In genomic region chr17:81335388-81336157, GRCh38 we compare ENCODE assay signal across 24 cellular contexts. TPM values are rescaled to one million over a fixed set of nuclear protein-coding genes. Genes with fewer than 3 reads are reported as not detected.
A peak's percentile ranks its signal among the peaks of the same experiment; 100 is the strongest.
DNase-seq lines count a peak whose midpoint lies in the region; ATAC-seq, FAIRE-seq and TF ChIP-seq lines count a peak whose summit lies in the region.
"Had no signal": no experiment of that assay in that cellular context is flagged by ENCODE, and none has a peak within 500 bp of the region (broad histone marks: within the 10 kb centered on the region; RNA-seq: fewer than 3 reads in every experiment).

No MANE protein-coding gene starts in this region.

- H3K36me3 Mint-ChIP-seq in activated CD4-positive, alpha-beta T cell treated with anti-CD3 and anti-CD28 coated beads, Interleukin-2, amount 10 ng/mL, durations not matched to agents 24 days and 14 days (ENCODE audit: low read depth): no peaks in the 10 kb centered on the region
- no peaks in the 10 kb centered on the region for H3K36me3 Mint-ChIP-seq in CD8-positive, alpha-beta T cell
- H3K36me3 Mint-ChIP-seq: activated naive CD4-positive, alpha-beta T cell treated with anti-CD3 and anti-CD28 coated beads, Interleukin-2, amount 50 U/mL, for 72 hours had no signal

- H3K27ac ChIP-seq in colonic mucosa: peak overlapping the region; percentile 9
- peak overlapping the region in 3 of 4 donors; percentile 12 to 55 (median 42) for H3K27ac ChIP-seq in pancreas
- no peak overlapping the region for H3K27ac ChIP-seq in CD8-positive, alpha-beta T cell (ENCODE audit: low read depth, low read length)
- H3K27ac ChIP-seq: skin epidermis had no signal

- H3K36me3 ChIP-seq in colonic mucosa: no peaks in the 10 kb centered on the region
- H3K36me3 ChIP-seq in pancreas: no peaks in the 10 kb centered on the region
- H3K36me3 ChIP-seq in CD8-positive, alpha-beta T cell (ENCODE audit: insufficient read depth, low read length): no peaks in the 10 kb centered on the region

- POLR2A ChIA-PET in CD8-positive, alpha-beta T cell (lab: Charles Lee): no interaction called here

- H3K4me1 ChIP-seq in colonic mucosa (peaks cover 30% of the 10 kb centered on the region), pancreas (peaks cover 26 to 48% (median 32%) of the 10 kb centered on the region in 3 donors)
- no peaks in the 10 kb centered on the region for H3K4me1 ChIP-seq in CD8-positive, alpha-beta T cell (ENCODE audit: insufficient read depth, low read length)

- intact Hi-C loops in colonic mucosa (cut with DNase I) (no loop called here), pancreas (cut with DNase I) (no loop called here)
- intact Hi-C loops in activated CD4-positive, alpha-beta T cell treated with anti-CD3 and anti-CD28 coated beads, Interleukin-2, amount 10 ng/mL, durations not matched to agents 24 days and 14 days (cut with micrococcal nuclease): no loop called here
- intact Hi-C loops in CD8-positive, alpha-beta T cell (cut with DNase I, micrococcal nuclease): no loop called here

- DNase-seq in DMS53 (lab: John Stamatoyannopoulos, UW): peak; percentile 83
- DNase-seq in LoVo (ENCODE audit: low spot score): peak; percentile 73
- peak; percentile 83 for DNase-seq in colonic mucosa
- DNase-seq in pancreas: peak in 3 of 6 donors; percentile 51 to 75 (median 60)
- DNase-seq in activated CD4-positive, alpha-beta T cell treated with anti-CD3 and anti-CD28 coated beads, Interleukin-2, amount 10 ng/mL, durations not matched to agents 24 days and 14 days: no peak
- no peak for DNase-seq in CD8-positive, alpha-beta T cell
- DNase-seq: activated CD4-positive, alpha-beta T cell treated with anti-CD3 and anti-CD28 coated beads for 36 hours; GOT3; Karpas-422; NCI-H1092; NCI-H2081; NCI-H524 treated with DMSO at 0.1 percent for 48 hours; SHP77; stimulated activated CD4-positive, alpha-beta T cell treated with anti-CD3 and anti-CD28 coated beads, Interleukin-4, amount 100 ng/mL, for 1 hour; stimulated activated naive CD8-positive, alpha-beta T cell treated with anti-CD3 and anti-CD28 coated beads, Interleukin-15, amount 100 ng/mL, for 72 hours; SW 1271 had no signal

- no peak overlapping the region for H3K9ac ChIP-seq in colonic mucosa (ENCODE audit: low read depth in 2 of 2, low read length in 2 of 2)

- no peak for TF ChIP-seq CTCF in colonic mucosa (IDR thresholded peaks at IDR 0.05)
- TF ChIP-seq CTCF in pancreas (IDR thresholded peaks at IDR 0.05): no peak
- TF ChIP-seq CTCF in CD8-positive, alpha-beta T cell (IDR thresholded peaks at IDR 0.05): no peak

- H3K4me3 Mint-ChIP-seq in activated CD4-positive, alpha-beta T cell treated with anti-CD3 and anti-CD28 coated beads, Interleukin-2, amount 10 ng/mL, durations not matched to agents 24 days and 14 days: no peak overlapping the region
- no peak overlapping the region for H3K4me3 Mint-ChIP-seq in CD8-positive, alpha-beta T cell
- H3K4me3 Mint-ChIP-seq: activated CD4-positive, alpha-beta T cell treated with anti-CD3 and anti-CD28 coated beads for 36 hours; stimulated activated naive CD8-positive, alpha-beta T cell treated with anti-CD3 and anti-CD28 coated beads, Interleukin-15, amount 100 ng/mL, for 72 hours had no signal

- peaks cover 13% of the 10 kb centered on the region for H3K27me3 Mint-ChIP-seq in activated CD4-positive, alpha-beta T cell treated with anti-CD3 and anti-CD28 coated beads, Interleukin-2, amount 10 ng/mL, durations not matched to agents 24 days and 14 days
- H3K27me3 Mint-ChIP-seq in CD8-positive, alpha-beta T cell (ENCODE audit: low read depth): peaks cover 26% of the 10 kb centered on the region

- H3K27ac Mint-ChIP-seq in activated CD4-positive, alpha-beta T cell treated with anti-CD3 and anti-CD28 coated beads, Interleukin-2, amount 10 ng/mL, durations not matched to agents 24 days and 14 days: no peak overlapping the region
- no peak overlapping the region for H3K27ac Mint-ChIP-seq in CD8-positive, alpha-beta T cell
- H3K27ac Mint-ChIP-seq: activated CD4-positive, alpha-beta T cell treated with anti-CD3 and anti-CD28 coated beads for 36 hours; activated naive CD4-positive, alpha-beta T cell treated with anti-CD3 and anti-CD28 coated beads, Interleukin-2, amount 50 U/mL, for 72 hours; stimulated activated naive CD8-positive, alpha-beta T cell treated with anti-CD3 and anti-CD28 coated beads, Interleukin-15, amount 100 ng/mL, for 72 hours had no signal

- no peaks in the 10 kb centered on the region for H3K9me3 Mint-ChIP-seq in activated CD4-positive, alpha-beta T cell treated with anti-CD3 and anti-CD28 coated beads, Interleukin-2, amount 10 ng/mL, durations not matched to agents 24 days and 14 days
- H3K9me3 Mint-ChIP-seq in CD8-positive, alpha-beta T cell: no peaks in the 10 kb centered on the region
- H3K9me3 Mint-ChIP-seq: activated naive CD4-positive, alpha-beta T cell treated with anti-CD3 and anti-CD28 coated beads, Interleukin-2, amount 50 U/mL, for 72 hours; stimulated activated naive CD8-positive, alpha-beta T cell treated with anti-CD3 and anti-CD28 coated beads, Interleukin-15, amount 100 ng/mL, for 72 hours had no signal

- no peaks in the 10 kb centered on the region for H3K9me3 ChIP-seq in colonic mucosa
- H3K9me3 ChIP-seq in pancreas: no peaks in the 10 kb centered on the region
- H3K9me3 ChIP-seq in CD8-positive, alpha-beta T cell (ENCODE audit: low read length): no peaks in the 10 kb centered on the region
- H3K9me3 ChIP-seq: psoas muscle had no signal

- ATAC-seq in pancreas (peak in 1 of 4 donors; percentile 2), GM19395 (IDR thresholded peaks at IDR 0.05; ENCODE audit: unreplicated experiment) (no peak)
- ATAC-seq in CD8-positive, alpha-beta T cell: no peak
- no peak for ATAC-seq in activated CD4-positive, CD25-positive, alpha-beta regulatory T cell treated with anti-CD3 and anti-CD28 coated beads, Interleukin-2, amount 50 U/mL, for 24 hours
- ATAC-seq: activated CD4-positive, alpha-beta T cell treated with anti-CD3 and anti-CD28 coated beads for 36 hours; activated naive CD4-positive, alpha-beta T cell treated with anti-CD3 and anti-CD28 coated beads, Interleukin-2, amount 50 U/mL, for 72 hours; stimulated activated naive CD8-positive, alpha-beta T cell treated with anti-CD3 and anti-CD28 coated beads, Interleukin-15, amount 100 ng/mL, for 72 hours had no signal

- FAIRE-seq in pancreas (lab: Jason Lieb, UNC): no peak
- FAIRE-seq: G401.6, HTR-8/SVneo, TTC549 had no signal

- H3K4me3 ChIP-seq in colonic mucosa: no peak overlapping the region
- no peak overlapping the region for H3K4me3 ChIP-seq in pancreas
- no peak overlapping the region for H3K4me3 ChIP-seq in CD8-positive, alpha-beta T cell (ENCODE audit: low read depth, low read length)
- H3K4me3 ChIP-seq: psoas muscle, skin epidermis had no signal

- no peaks in the 10 kb centered on the region for H3K4me1 Mint-ChIP-seq in activated CD4-positive, alpha-beta T cell treated with anti-CD3 and anti-CD28 coated beads, Interleukin-2, amount 10 ng/mL, durations not matched to agents 24 days and 14 days
- no peaks in the 10 kb centered on the region for H3K4me1 Mint-ChIP-seq in CD8-positive, alpha-beta T cell (ENCODE audit: low read depth)
- H3K4me1 Mint-ChIP-seq: activated CD4-positive, alpha-beta T cell treated with anti-CD3 and anti-CD28 coated beads for 36 hours; stimulated activated naive CD8-positive, alpha-beta T cell treated with anti-CD3 and anti-CD28 coated beads, Interleukin-15, amount 100 ng/mL, for 72 hours had no signal

- 74 to 75% methylated on average over 12 of the region's 12 CpGs for WGBS in pancreas, 2 donors

- CTCF ChIA-PET in CD8-positive, alpha-beta T cell (lab: Charles Lee): no interaction called here

- H3K27me3 ChIP-seq in colonic mucosa (no peaks in the 10 kb centered on the region), pancreas (no peaks in the 10 kb centered on the region)
- H3K27me3 ChIP-seq in CD8-positive, alpha-beta T cell (ENCODE audit: insufficient read depth, low read length): peaks cover under 1% of the 10 kb centered on the region

RNA-seq across cellular contexts. Expression of gene SLC38A10, which starts 40.5 kb away (rescaled TPM):
- total RNA-seq in colonic mucosa (100 to 1,000 TPM in 1 of 2 donors, 10 to 100 TPM in 1; 67.5 to 139 TPM), pancreas (100 to 1,000 TPM in 1 of 6 donors, 10 to 100 TPM in 5; 72.8 to 119 (median 95.7) TPM)
- 100 to 1,000 TPM; 138 to 190 TPM for polyA plus RNA-seq in pancreas
- 98.0 and 105 TPM in 2 replicates for total RNA-seq in activated CD4-positive, alpha-beta T cell treated with anti-CD3 and anti-CD28 coated beads, Interleukin-2, amount 10 ng/mL, durations not matched to agents 24 days and 14 days
- total RNA-seq in CD8-positive, alpha-beta T cell: 10 to 100 TPM; 16.1 to 17.4 TPM

RNA-seq across cellular contexts. Expression of gene BAHCC1, which starts 59.7 kb away (rescaled TPM):
- total RNA-seq in colonic mucosa (10 to 100 TPM; 12.5 to 26.3 TPM), pancreas (10 to 100 TPM in 2 of 6 donors, 1 to 10 TPM in 4; 8.0 to 11.5 (median 9.6) TPM)
- polyA plus RNA-seq in pancreas: 10 to 100 TPM; 11.4 to 24.1 TPM
- 0.05 TPM in 1 of 2 replicates, not detected in the other for total RNA-seq in activated CD4-positive, alpha-beta T cell treated with anti-CD3 and anti-CD28 coated beads, Interleukin-2, amount 10 ng/mL, durations not matched to agents 24 days and 14 days
- total RNA-seq in CD8-positive, alpha-beta T cell: under 1 TPM; 0.08 to 0.24 TPM

Comparison
In these comparisons a context has a peak if more than half of its experiments do, and no peak if none do; other contexts are left out.
1. DNase-seq: peak in DMS53 (single experiment), LoVo (single experiment) and colonic mucosa (single experiment); none in activated CD4-positive, alpha-beta T cell treated with anti-CD3 and anti-CD28 coated beads, Interleukin-2, amount 10 ng/mL, durations not matched to agents 24 days and 14 days (single experiment) and CD8-positive, alpha-beta T cell (0 of 7).